ENCODE assay signal across 8 cellular contexts in genomic region chr16:84820305-84820684, GRCh38. TPM values are rescaled to one million over a fixed set of nuclear protein-coding genes. Genes with fewer than 3 reads are reported as not detected.
DNase-seq lines count a peak whose midpoint lies in the region; ATAC-seq and TF ChIP-seq lines count a peak whose summit lies in the region.

No MANE protein-coding gene starts in this region.

- no peak for TF ChIP-seq CTCF in SK-N-SH (IDR thresholded peaks at IDR 0.05)
- TF ChIP-seq CTCF in gastroesophageal sphincter (IDR thresholded peaks at IDR 0.05), result no peak

- peaks cover 5% of the 10 kb centered on the region for H3F3A ChIP-seq in SK-N-SH (replicated peaks; ENCODE audit: insufficient read depth)

- H3K4me1 ChIP-seq in SK-N-SH (ENCODE audit: control insufficient read depth in 1 of 2, insufficient read depth in 2 of 2, low read depth in 1 of 2, low read length in 1 of 2) (peaks cover 0 to 13% of the 10 kb centered on the region in 2 experiments; a peak in 2 of 4 replicates), gastroesophageal sphincter (peaks cover 0 to 61% (median 27%) of the 10 kb centered on the region in 3 donors)

- no peaks in the 10 kb centered on the region for H3K9me3 ChIP-seq in SK-N-SH
- no peaks in the 10 kb centered on the region for H3K9me3 ChIP-seq in gastroesophageal sphincter

- no peaks in the 10 kb centered on the region for H3K9me2 ChIP-seq in SK-N-SH

- DNase-seq in ELR (ENCODE audit: low read depth) (peak; percentile 52), SK-N-SH (no peak), sciatic nerve (ENCODE audit: low spot score) (no peak), GM19238 (ENCODE audit: insufficient read length, low spot score) (no peak)

- peak overlapping the region; percentile 99 for H3K4me2 ChIP-seq in SK-N-SH

- peak overlapping the region; percentile 82 for H2AFZ ChIP-seq in SK-N-SH (ENCODE audit: low read depth)

- H3K27ac ChIP-seq in SK-N-SH (ENCODE audit: low read depth in 2 of 2, low read length in 1 of 2) (no peak overlapping the region), gastroesophageal sphincter (peak overlapping the region; percentile 79 to 97 (median 94))

- POLR2A ChIA-PET in SK-N-SH (lab: Yijun Ruan, JAX), result interaction anchor here (0.7 to 1.0 kb wide), 2 partner anchors 33 to 52 kb away, joined by 3 read pairs; no protein-coding TSS in a partner anchor

- ATAC-seq in gastroesophageal sphincter, result no peak
- ATAC-seq in sciatic nerve, result peak; percentile 0
- ATAC-seq in HG03439 (IDR thresholded peaks at IDR 0.05; ENCODE audit: unreplicated experiment), result no peak
- no peak for ATAC-seq in GM18870 (IDR thresholded peaks at IDR 0.05; ENCODE audit: unreplicated experiment)
- no peak for ATAC-seq in HG03280 (IDR thresholded peaks at IDR 0.05; ENCODE audit: unreplicated experiment)

- intact Hi-C loops in sciatic nerve (cut with DNase I), result no loop called here

- CTCF ChIA-PET in SK-N-SH (lab: Yijun Ruan, JAX), result interaction anchor here (0.8 to 1.5 kb wide), 9 partner anchors 13 to 625 kb away, joined by 3 to 6 read pairs (median 3); no protein-coding TSS in a partner anchor

- H3K27me3 ChIP-seq in SK-N-SH (ENCODE audit: insufficient read depth) (no peaks in the 10 kb centered on the region), gastroesophageal sphincter (no peaks in the 10 kb centered on the region)

- H3K36me3 ChIP-seq in SK-N-SH (replicated peaks in 1 of 2; ENCODE audit: control insufficient read depth in 1 of 2, insufficient read depth in 2 of 2, low read length in 1 of 2), result no peaks in the 10 kb centered on the region
- no peaks in the 10 kb centered on the region for H3K36me3 ChIP-seq in gastroesophageal sphincter

- WGBS in SK-N-SH (ENCODE audit: low lambda C conversion rate), result 11% methylated on average over 7 of the region's 8 CpGs
- WGBS in gastroesophageal sphincter (ENCODE audit: low coverage in 1 of 2), 2 donors, result 8 to 33% methylated on average over 3 to 8 of the region's 8 CpGs

- peak overlapping the region; percentile 52 to 72 for H3K4me3 ChIP-seq in SK-N-SH (ENCODE audit: low read depth in 2 of 2, low read length in 1 of 2)
- H3K4me3 ChIP-seq in gastroesophageal sphincter, result peak overlapping the region; percentile 86 to 92

- no peak for TF ChIP-seq RAD21 in SK-N-SH (IDR thresholded peaks at IDR 0.05; ENCODE audit: low read length)

- no peak for TF ChIP-seq EP300 in SK-N-SH (IDR thresholded peaks at IDR 0.05; ENCODE audit: borderline replicate concordance in 1 of 2, low read depth in 1 of 2, low read length in 1 of 2)
- no peak for TF ChIP-seq EP300 in gastroesophageal sphincter (IDR thresholded peaks at IDR 0.05)

- TF ChIP-seq POLR2A in gastroesophageal sphincter (IDR thresholded peaks at IDR 0.05), result no peak

- no peaks in the 10 kb centered on the region for H4K20me1 ChIP-seq in SK-N-SH (ENCODE audit: insufficient read depth)

- H3K79me2 ChIP-seq in SK-N-SH (ENCODE audit: insufficient read depth), result no peaks in the 10 kb centered on the region

- H3K9ac ChIP-seq in SK-N-SH, result peak overlapping the region; percentile 22; the same call in 1 of the 2 replicates

TF ChIP-seq in SK-N-SH, 30 proteins besides CTCF, POLR2A, EP300 and RAD21:
- TF ChIP-seq, protein P1, sequence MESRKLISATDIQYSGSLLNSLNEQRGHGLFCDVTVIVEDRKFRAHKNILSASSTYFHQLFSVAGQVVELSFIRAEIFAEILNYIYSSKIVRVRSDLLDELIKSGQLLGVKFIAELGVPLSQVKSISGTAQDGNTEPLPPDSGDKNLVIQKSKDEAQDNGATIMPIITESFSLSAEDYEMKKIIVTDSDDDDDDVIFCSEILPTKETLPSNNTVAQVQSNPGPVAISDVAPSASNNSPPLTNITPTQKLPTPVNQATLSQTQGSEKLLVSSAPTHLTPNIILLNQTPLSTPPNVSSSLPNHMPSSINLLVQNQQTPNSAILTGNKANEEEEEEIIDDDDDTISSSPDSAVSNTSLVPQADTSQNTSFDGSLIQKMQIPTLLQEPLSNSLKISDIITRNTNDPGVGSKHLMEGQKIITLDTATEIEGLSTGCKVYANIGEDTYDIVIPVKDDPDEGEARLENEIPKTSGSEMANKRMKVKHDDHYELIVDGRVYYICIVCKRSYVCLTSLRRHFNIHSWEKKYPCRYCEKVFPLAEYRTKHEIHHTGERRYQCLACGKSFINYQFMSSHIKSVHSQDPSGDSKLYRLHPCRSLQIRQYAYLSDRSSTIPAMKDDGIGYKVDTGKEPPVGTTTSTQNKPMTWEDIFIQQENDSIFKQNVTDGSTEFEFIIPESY (IDR thresholded peaks at IDR 0.05; ENCODE audit: borderline replicate concordance, low read depth), result no peak
- TF ChIP-seq FOSL2 (IDR thresholded peaks at IDR 0.05; ENCODE audit: borderline replicate concordance, low read depth) (no peak), SMC3 (IDR thresholded peaks at IDR 0.05; ENCODE audit: low read depth, low read length) (no peak), NFIC (IDR thresholded peaks at IDR 0.05; ENCODE audit: borderline replicate concordance) (no peak), RXRA (IDR thresholded peaks at IDR 0.05; ENCODE audit: borderline replicate concordance, low read depth) (no peak), FOXM1 (IDR thresholded peaks at IDR 0.05; ENCODE audit: low read depth) (no peak), TEAD4 (IDR thresholded peaks at IDR 0.05; ENCODE audit: borderline replicate concordance, insufficient read depth) (no peak), ELF1 (IDR thresholded peaks at IDR 0.05) (no peak), MAX (IDR thresholded peaks at IDR 0.05; ENCODE audit: low read depth) (no peak), JUND (IDR thresholded peaks at IDR 0.05) (no peak), SIN3A (IDR thresholded peaks at IDR 0.05; ENCODE audit: borderline replicate concordance, low read depth, low read length) (no peak), MXI1 (IDR thresholded peaks at IDR 0.05; ENCODE audit: low read depth, low read length) (no peak), YY1 (IDR thresholded peaks at IDR 0.05; ENCODE audit: low read depth) (no peak), GATA2 (CRISPR knock-in tag; IDR thresholded peaks at IDR 0.05) (no peak), FOXJ3 (CRISPR knock-in tag; IDR thresholded peaks at IDR 0.05) (no peak)
- TF ChIP-seq, protein P2, sequence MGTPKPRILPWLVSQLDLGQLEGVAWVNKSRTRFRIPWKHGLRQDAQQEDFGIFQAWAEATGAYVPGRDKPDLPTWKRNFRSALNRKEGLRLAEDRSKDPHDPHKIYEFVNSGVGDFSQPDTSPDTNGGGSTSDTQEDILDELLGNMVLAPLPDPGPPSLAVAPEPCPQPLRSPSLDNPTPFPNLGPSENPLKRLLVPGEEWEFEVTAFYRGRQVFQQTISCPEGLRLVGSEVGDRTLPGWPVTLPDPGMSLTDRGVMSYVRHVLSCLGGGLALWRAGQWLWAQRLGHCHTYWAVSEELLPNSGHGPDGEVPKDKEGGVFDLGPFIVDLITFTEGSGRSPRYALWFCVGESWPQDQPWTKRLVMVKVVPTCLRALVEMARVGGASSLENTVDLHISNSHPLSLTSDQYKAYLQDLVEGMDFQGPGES (IDR thresholded peaks at IDR 0.05; ENCODE audit: low read depth, low read length), result no peak

RNA-seq across cellular contexts. Expression of gene CRISPLD2, which starts 0.5 kb away (rescaled TPM):
- 5.3 and 6.3 TPM in 2 replicates for polyA plus RNA-seq in SK-N-SH (2012; rRNA removed)
- 3.3 and 3.8 TPM in 2 replicates for polyA plus RNA-seq in SK-N-SH (2012; cell fraction: cytosol; rRNA removed)
- 4.4 and 4.5 TPM in 2 replicates for polyA plus RNA-seq in SK-N-SH (2012; cell fraction: nucleus; rRNA removed)
- total RNA-seq in gastroesophageal sphincter (100 to 1,000 TPM; 174 to 411 (median 219) TPM), sciatic nerve (118 TPM)

Comparison
In these comparisons a context has a peak if more than half of its experiments do, and no peak if none do; other contexts are left out.
1. H3K27ac ChIP-seq: peak in gastroesophageal sphincter (4 of 4); none in SK-N-SH (0 of 2).